32 cellular contexts compared by ENCODE assay signal in genomic region chrX:72117636-72118215, GRCh38.
"Had no signal": no experiment of that assay in that cellular context is flagged by ENCODE, and none has a peak within 500 bp of the region (broad histone marks: within the 10 kb centered on the region; RNA-seq: fewer than 3 reads in every experiment).

No MANE protein-coding gene starts in this region.

- H3K27me3 ChIP-seq: ascending aorta, brain microvascular endothelial cell, esophagus muscularis mucosa, gastroesophageal sphincter, hepatocyte, pancreas, uterus had no signal

- H3K4me1 ChIP-seq: pancreas, prostate gland, uterus had no signal

- FAIRE-seq: keratinocyte, pancreas had no signal

- H3K4me3 ChIP-seq: ascending aorta, esophagus muscularis mucosa, gastroesophageal sphincter, hepatocyte, pancreas, prostate gland, skin epidermis, uterus had no signal

- H3K27ac Mint-ChIP-seq: activated naive CD4-positive, alpha-beta T cell treated with anti-CD3 and anti-CD28 coated beads, Interleukin-2, amount 10 ng/mL, durations not matched to agents 7 days and 5 days; activated naive CD8-positive, alpha-beta T cell treated with anti-CD3 and anti-CD28 coated beads, Interleukin-2, amount 10 ng/mL, durations not matched to agents 7 days and 5 days; activated T-helper 1 cell treated with anti-CD3 and anti-CD28 coated beads, Interleukin-12 subunit alpha, Interleukin-12 subunit beta, Interleukin-2, Interleukin-4 antibody, amounts not matched to agents 30 ng/mL and 10 ng/mL and 1 ng/mL, durations not matched to agents 14 hours and 24 hours and 36 hours; endodermal cell; stimulated activated memory B cell treated with anti-CD40 and anti-IgM and Interleukin-4, amounts not matched to agents 10 μg/mL and 1 μg/mL and 100 μg/mL, for 72 hours; stimulated activated naive CD8-positive, alpha-beta T cell treated with anti-CD3 and anti-CD28 coated beads, Interleukin-15, amount 100 ng/mL, for 72 hours; type B pancreatic cell had no signal

- H3K9me3 ChIP-seq: ascending aorta, esophagus muscularis mucosa, gastroesophageal sphincter, pancreas, prostate gland, uterus had no signal

- DNase-seq: activated CD4-positive, alpha-beta T cell treated with anti-CD3 and anti-CD28 coated beads for 4 hours; activated CD4-positive, alpha-beta T cell treated with anti-CD3 and anti-CD28 coated beads, Interleukin-2, amount 50 U/mL, for 4 hours; activated gamma-delta T cell; activated naive CD4-positive, alpha-beta T cell treated with anti-CD3 and anti-CD28 coated beads, Interleukin-2, amount 10 ng/mL, durations not matched to agents 7 days and 5 days; activated naive CD8-positive, alpha-beta T cell treated with anti-CD3 and anti-CD28 coated beads, Interleukin-2, amount 10 ng/mL, durations not matched to agents 7 days and 5 days; brain microvascular endothelial cell; caudate nucleus; endodermal cell; left colon; mammary epithelial cell; nucleus accumbens; pancreas; retina; stimulated activated CD4-positive, alpha-beta T cell treated with anti-CD3 and anti-CD28 coated beads, Interleukin-12 subunit alpha, Interleukin-12 subunit beta, amount 100 ng/mL, for 4 hours; stimulated activated CD4-positive, alpha-beta T cell treated with anti-CD3 and anti-CD28 coated beads, Interleukin-4, amount 100 ng/mL, for 4 hours; stimulated activated CD8-positive, alpha-beta memory T cell treated with anti-CD3 and anti-CD28 coated beads, Interleukin-4, amount 100 ng/mL, for 48 hours; stimulated activated naive CD8-positive, alpha-beta T cell treated with anti-CD3 and anti-CD28 coated beads, Interleukin-15, amount 100 ng/mL, for 72 hours; substantia nigra; T-helper 1 cell; uterus had no signal

- H3K27me3 Mint-ChIP-seq: stimulated activated memory B cell treated with anti-CD40 and anti-IgM and Interleukin-4, amounts not matched to agents 10 μg/mL and 1 μg/mL and 100 μg/mL, for 72 hours; type B pancreatic cell had no signal

- ATAC-seq: gastroesophageal sphincter; left colon; pancreas; sciatic nerve; stimulated activated memory B cell treated with anti-CD40 and anti-IgM and Interleukin-4, amounts not matched to agents 10 μg/mL and 1 μg/mL and 100 μg/mL, for 72 hours; stimulated activated naive CD8-positive, alpha-beta T cell treated with anti-CD3 and anti-CD28 coated beads, Interleukin-15, amount 100 ng/mL, for 72 hours had no signal

- H3K36me3 ChIP-seq: ascending aorta, brain microvascular endothelial cell, esophagus muscularis mucosa, gastroesophageal sphincter, pancreas, prostate gland, uterus had no signal

- H3K27ac ChIP-seq: ascending aorta, brain microvascular endothelial cell, esophagus muscularis mucosa, gastroesophageal sphincter, hepatocyte, pancreas, prostate gland, skin epidermis, uterus, VCaP had no signal

- H3K4me3 Mint-ChIP-seq: activated naive CD4-positive, alpha-beta T cell treated with anti-CD3 and anti-CD28 coated beads, Interleukin-2, amount 10 ng/mL, durations not matched to agents 7 days and 5 days; activated naive CD8-positive, alpha-beta T cell treated with anti-CD3 and anti-CD28 coated beads, Interleukin-2, amount 10 ng/mL, durations not matched to agents 7 days and 5 days; activated T-helper 1 cell treated with anti-CD3 and anti-CD28 coated beads, Interleukin-12 subunit alpha, Interleukin-12 subunit beta, Interleukin-2, Interleukin-4 antibody, amounts not matched to agents 30 ng/mL and 10 ng/mL and 1 ng/mL, durations not matched to agents 14 hours and 24 hours and 36 hours; endodermal cell; stimulated activated memory B cell treated with anti-CD40 and anti-IgM and Interleukin-4, amounts not matched to agents 10 μg/mL and 1 μg/mL and 100 μg/mL, for 72 hours; stimulated activated naive CD8-positive, alpha-beta T cell treated with anti-CD3 and anti-CD28 coated beads, Interleukin-15, amount 100 ng/mL, for 72 hours; type B pancreatic cell had no signal

- H3K9me3 Mint-ChIP-seq: activated naive CD4-positive, alpha-beta T cell treated with anti-CD3 and anti-CD28 coated beads, Interleukin-2, amount 10 ng/mL, durations not matched to agents 7 days and 5 days; activated naive CD8-positive, alpha-beta T cell treated with anti-CD3 and anti-CD28 coated beads, Interleukin-2, amount 10 ng/mL, durations not matched to agents 7 days and 5 days; activated T-helper 1 cell treated with anti-CD3 and anti-CD28 coated beads, Interleukin-12 subunit alpha, Interleukin-12 subunit beta, Interleukin-2, Interleukin-4 antibody, amounts not matched to agents 30 ng/mL and 10 ng/mL and 1 ng/mL, durations not matched to agents 14 hours and 24 hours and 36 hours; stimulated activated memory B cell treated with anti-CD40 and anti-IgM and Interleukin-4, amounts not matched to agents 10 μg/mL and 1 μg/mL and 100 μg/mL, for 72 hours; stimulated activated naive CD8-positive, alpha-beta T cell treated with anti-CD3 and anti-CD28 coated beads, Interleukin-15, amount 100 ng/mL, for 72 hours; type B pancreatic cell had no signal

- H3K36me3 Mint-ChIP-seq: activated naive CD4-positive, alpha-beta T cell treated with anti-CD3 and anti-CD28 coated beads, Interleukin-2, amount 10 ng/mL, durations not matched to agents 7 days and 5 days; activated naive CD8-positive, alpha-beta T cell treated with anti-CD3 and anti-CD28 coated beads, Interleukin-2, amount 10 ng/mL, durations not matched to agents 7 days and 5 days; stimulated activated memory B cell treated with anti-CD40 and anti-IgM and Interleukin-4, amounts not matched to agents 10 μg/mL and 1 μg/mL and 100 μg/mL, for 72 hours; type B pancreatic cell had no signal
